In the genomic region with DNA sequence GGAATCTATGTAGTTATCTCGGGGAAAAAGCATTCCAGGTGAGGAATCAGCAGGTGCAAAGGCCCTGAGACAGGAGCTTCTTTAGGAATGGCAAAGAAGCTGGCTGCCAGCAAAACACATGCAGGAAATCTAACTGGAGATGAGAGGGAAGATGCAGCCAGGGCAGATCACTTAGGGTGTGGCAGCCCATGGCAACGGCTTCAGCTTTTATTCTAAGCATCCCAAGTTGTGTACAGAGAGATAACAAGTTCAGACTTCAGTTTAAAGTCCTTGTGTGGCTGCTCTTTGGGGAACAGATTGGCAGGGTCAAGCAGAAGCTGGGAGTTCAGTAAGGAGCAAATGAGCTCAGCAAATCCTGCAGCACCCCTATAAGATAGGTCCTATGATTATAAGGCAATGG, we compare ENCODE assay signal across 34 cellular contexts.
"Had no signal": no experiment of that assay in that cellular context is flagged by ENCODE, and none has a peak within 500 bp of the region (broad histone marks: within the 10 kb centered on the region; RNA-seq: fewer than 3 reads in every experiment).

No MANE protein-coding gene starts in this region.

- DNase-seq: activated CD4-positive, alpha-beta T cell treated with anti-CD3 and anti-CD28 coated beads for 36 hours; activated CD4-positive, alpha-beta T cell treated with anti-CD3 and anti-CD28 coated beads, Interleukin-2, amount 10 ng/mL, durations not matched to agents 7 days and 5 days; activated CD4-positive, alpha-beta T cell treated with anti-CD3 and anti-CD28 coated beads, Interleukin-2, amount 50 U/mL, for 48 hours; activated CD8-positive, alpha-beta memory T cell treated with anti-CD3 and anti-CD28 coated beads, Interleukin-2, amount 50 U/mL, for 4 hours; activated gamma-delta T cell treated with Interleukin-2 at 50 U/mL for 16 hours; activated naive CD4-positive, alpha-beta T cell treated with anti-CD3 and anti-CD28 coated beads for 36 hours; activated T-cell treated with anti-CD3 and anti-CD28 coated beads for 4 hours; activated T-cell treated with anti-CD3 and anti-CD28 coated beads, Interleukin-2, amount 50 U/mL, for 4 hours; adrenal gland; NCI-H1105; NCI-H1417 treated with DMSO at 0.1 percent for 48 hours; NCI-H187 treated with DMSO at 0.1 percent for 48 hours; NCI-H2081; NCI-H345; NCI-H526; NCI-H748 treated with DMSO at 0.1 percent for 48 hours; NK-92 treated with Interleukin-12 subunit alpha and Interleukin-12 subunit beta, amount 100 ng/mL, for 24 hours; PC-9; SIG-M5; SW 1271; T-helper 1 cell; T-helper 2 cell; T-helper 9 cell had no signal

- H3K9me3 ChIP-seq: adrenal gland had no signal

- FAIRE-seq: RCC 7860 had no signal

- H3K27ac ChIP-seq: adrenal gland, PC-9, RWPE1 had no signal

- H3K4me2 ChIP-seq: PC-9 had no signal

- H3K27me3 ChIP-seq: adrenal gland, cardiac muscle cell had no signal

- H3K36me3 Mint-ChIP-seq: activated naive CD4-positive, alpha-beta T cell treated with anti-CD3 and anti-CD28 coated beads, Interleukin-2, amount 50 U/mL, for 72 hours; brain; WTC11 had no signal

- H3K9me3 Mint-ChIP-seq: activated CD4-positive, alpha-beta T cell treated with anti-CD3 and anti-CD28 coated beads, Interleukin-2, amount 10 ng/mL, durations not matched to agents 7 days and 5 days; activated naive CD4-positive, alpha-beta T cell treated with anti-CD3 and anti-CD28 coated beads for 36 hours; activated naive CD4-positive, alpha-beta T cell treated with anti-CD3 and anti-CD28 coated beads, Interleukin-2, amount 50 U/mL, for 72 hours; activated T-cell treated with anti-CD3 and anti-CD28 coated beads, Interleukin-2, amount 50 U/mL, for 4 hours; activated T-helper 1 cell treated with anti-CD3 and anti-CD28 coated beads, Interleukin-12 subunit alpha, Interleukin-12 subunit beta, Interleukin-2, Interleukin-4 antibody, amounts not matched to agents 30 ng/mL and 10 ng/mL and 1 ng/mL, durations not matched to agents 14 hours and 24 hours and 36 hours; central memory CD8-positive, alpha-beta T cell; WTC11 had no signal

- H2AFZ ChIP-seq: PC-9 had no signal

- H3K4me1 Mint-ChIP-seq: activated CD4-positive, alpha-beta T cell treated with anti-CD3 and anti-CD28 coated beads for 36 hours; activated CD4-positive, alpha-beta T cell treated with anti-CD3 and anti-CD28 coated beads, Interleukin-2, amount 10 ng/mL, durations not matched to agents 7 days and 5 days; central memory CD8-positive, alpha-beta T cell had no signal

- H3K36me3 ChIP-seq: adrenal gland, cardiac muscle cell had no signal

- H3K4me1 ChIP-seq: adrenal gland had no signal

- ATAC-seq: activated CD4-positive, alpha-beta T cell treated with anti-CD3 and anti-CD28 coated beads for 36 hours; activated CD4-positive, CD25-positive, alpha-beta regulatory T cell treated with anti-CD3 and anti-CD28 coated beads, Interleukin-2, amount 50 U/mL, for 24 hours; activated naive CD4-positive, alpha-beta T cell treated with anti-CD3 and anti-CD28 coated beads, Interleukin-2, amount 50 U/mL, for 72 hours; activated T-cell treated with anti-CD3 and anti-CD28 coated beads, Interleukin-2, amount 50 U/mL, for 4 hours; Right ventricle myocardium inferior; SK-N-SH treated with all-trans-retinoic acid at 6 μM for 48 hours; WTC11 had no signal

- H3K4me3 ChIP-seq: adrenal gland, cardiac muscle cell, PC-9 had no signal

- H3K27me3 Mint-ChIP-seq: activated CD4-positive, alpha-beta T cell treated with anti-CD3 and anti-CD28 coated beads for 36 hours; activated CD4-positive, alpha-beta T cell treated with anti-CD3 and anti-CD28 coated beads, Interleukin-2, amount 10 ng/mL, durations not matched to agents 7 days and 5 days; central memory CD8-positive, alpha-beta T cell had no signal

- H3K27ac Mint-ChIP-seq: activated CD4-positive, alpha-beta T cell treated with anti-CD3 and anti-CD28 coated beads for 36 hours; activated CD4-positive, alpha-beta T cell treated with anti-CD3 and anti-CD28 coated beads, Interleukin-2, amount 10 ng/mL, durations not matched to agents 7 days and 5 days; activated naive CD4-positive, alpha-beta T cell treated with anti-CD3 and anti-CD28 coated beads for 36 hours; activated naive CD4-positive, alpha-beta T cell treated with anti-CD3 and anti-CD28 coated beads, Interleukin-2, amount 50 U/mL, for 72 hours; activated T-helper 1 cell treated with anti-CD3 and anti-CD28 coated beads, Interleukin-12 subunit alpha, Interleukin-12 subunit beta, Interleukin-2, Interleukin-4 antibody, amounts not matched to agents 30 ng/mL and 10 ng/mL and 1 ng/mL, durations not matched to agents 14 hours and 24 hours and 36 hours; WTC11 had no signal

- H3K4me3 Mint-ChIP-seq: activated CD4-positive, alpha-beta T cell treated with anti-CD3 and anti-CD28 coated beads for 36 hours; activated CD4-positive, alpha-beta T cell treated with anti-CD3 and anti-CD28 coated beads, Interleukin-2, amount 10 ng/mL, durations not matched to agents 7 days and 5 days; activated naive CD4-positive, alpha-beta T cell treated with anti-CD3 and anti-CD28 coated beads for 36 hours; activated T-cell treated with anti-CD3 and anti-CD28 coated beads, Interleukin-2, amount 50 U/mL, for 4 hours; activated T-helper 1 cell treated with anti-CD3 and anti-CD28 coated beads, Interleukin-12 subunit alpha, Interleukin-12 subunit beta, Interleukin-2, Interleukin-4 antibody, amounts not matched to agents 30 ng/mL and 10 ng/mL and 1 ng/mL, durations not matched to agents 14 hours and 24 hours and 36 hours; brain; central memory CD8-positive, alpha-beta T cell; WTC11 had no signal
